ENCODE assay signal across 8 cellular contexts in the genomic region with DNA sequence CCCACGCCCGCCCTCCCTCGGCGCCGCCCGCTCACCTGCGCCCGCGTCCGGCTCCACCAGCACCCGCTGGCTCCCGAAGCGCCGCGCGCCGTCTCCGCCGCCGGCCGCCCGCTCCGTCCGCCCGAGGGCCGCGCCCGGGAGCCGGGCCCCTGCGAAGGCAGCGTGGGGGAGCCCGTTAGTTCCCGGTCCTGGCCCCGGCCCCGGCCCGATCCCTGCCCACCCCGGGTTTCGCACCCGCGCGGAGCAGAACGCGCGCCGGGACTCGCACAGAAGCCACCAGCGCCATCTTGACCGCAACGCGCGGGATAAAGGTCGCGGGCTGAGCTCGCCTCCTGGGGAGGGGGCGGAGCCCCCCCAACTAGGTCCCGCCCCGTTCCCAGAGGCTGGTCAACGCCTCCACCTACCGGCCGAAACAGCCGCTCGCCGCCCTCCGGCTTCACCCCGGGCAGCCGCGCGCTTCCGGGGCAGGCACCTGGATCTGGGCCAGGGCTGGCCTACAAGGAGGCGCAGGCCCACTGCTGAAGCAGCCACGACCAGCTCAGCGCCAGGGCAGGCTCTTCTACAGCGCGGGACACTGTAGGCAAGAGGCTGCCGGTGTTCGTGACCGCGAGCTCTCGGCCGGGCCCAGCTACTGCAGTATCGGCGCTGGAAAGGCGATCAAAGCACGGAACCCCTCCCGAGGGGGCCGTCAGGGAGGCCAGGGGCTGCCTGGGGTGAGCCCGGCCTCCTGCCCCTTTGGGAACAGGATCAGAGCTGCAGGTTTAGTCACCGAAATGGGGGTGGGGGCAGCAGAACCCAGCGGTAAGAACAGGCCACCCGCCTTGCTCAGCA. TPM values are rescaled to one million over a fixed set of nuclear protein-coding genes. Genes with fewer than 3 reads are reported as not detected.
DNase-seq lines count a peak whose midpoint lies in the region; ATAC-seq and TF ChIP-seq lines count a peak whose summit lies in the region.

A gene with protein sequence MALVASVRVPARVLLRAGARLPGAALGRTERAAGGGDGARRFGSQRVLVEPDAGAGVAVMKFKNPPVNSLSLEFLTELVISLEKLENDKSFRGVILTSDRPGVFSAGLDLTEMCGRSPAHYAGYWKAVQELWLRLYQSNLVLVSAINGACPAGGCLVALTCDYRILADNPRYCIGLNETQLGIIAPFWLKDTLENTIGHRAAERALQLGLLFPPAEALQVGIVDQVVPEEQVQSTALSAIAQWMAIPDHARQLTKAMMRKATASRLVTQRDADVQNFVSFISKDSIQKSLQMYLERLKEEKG (minus strand): TSS at position 307 of the 831 bp plus-strand sequence. CDS start 21 bp downstream, at position 286.

- ATAC-seq in GM19043 (IDR thresholded peaks at IDR 0.05; ENCODE audit: low read depth, unreplicated experiment): peak; percentile 89
- peak; percentile 63 for ATAC-seq in HG03378 (IDR thresholded peaks at IDR 0.05; ENCODE audit: unreplicated experiment)
- ATAC-seq in left lobe of liver: peak; percentile 92

- H3K4me3 Mint-ChIP-seq in activated CD4-positive, alpha-beta T cell treated with anti-CD3 and anti-CD28 coated beads, Interleukin-2, amount 10 ng/mL, durations not matched to agents 7 days and 5 days: peak within 1 kb of the TSS; percentile 92

- H3K4me3 ChIP-seq in BE2C (ENCODE audit: low read depth, low read length): peak within 1 kb of the TSS; percentile 72

- H3K9me3 ChIP-seq in BE2C: no peaks in the 10 kb centered on the region

- peaks cover 10% of the 10 kb centered on the region for H3K4me1 Mint-ChIP-seq in activated CD4-positive, alpha-beta T cell treated with anti-CD3 and anti-CD28 coated beads, Interleukin-2, amount 10 ng/mL, durations not matched to agents 7 days and 5 days

- peak; percentile 99 for DNase-seq in BE2C
- peak; percentile 84 to 96 for DNase-seq in NCI-H524 (lab: John Stamatoyannopoulos, UW)
- DNase-seq in activated CD4-positive, alpha-beta T cell treated with anti-CD3 and anti-CD28 coated beads, Interleukin-2, amount 10 ng/mL, durations not matched to agents 7 days and 5 days: peak; percentile 83
- DNase-seq in dedifferentiated amniotic fluid mesenchymal stem cell (ENCODE audit: extremely low spot score): peak; percentile 86
- peak; percentile 98 for DNase-seq in left lobe of liver (ENCODE audit: low spot score)
- peak; percentile 61 for DNase-seq in stimulated activated CD4-positive, alpha-beta T cell treated with anti-CD3 and anti-CD28 coated beads, Interleukin-2, amount 100 ng/mL, for 4 hours (ENCODE audit: low read depth)

- peak within 1 kb of the TSS; percentile 93 for H3K27ac Mint-ChIP-seq in activated CD4-positive, alpha-beta T cell treated with anti-CD3 and anti-CD28 coated beads, Interleukin-2, amount 10 ng/mL, durations not matched to agents 7 days and 5 days

- POLR2A ChIA-PET in activated CD4-positive, alpha-beta T cell treated with anti-CD3 and anti-CD28 coated beads, Interleukin-2, amount 10 ng/mL, durations not matched to agents 7 days and 5 days (lab: Charles Lee): interaction anchor here (0.5 to 1.6 kb wide), 4 partner anchors 11 to 547 kb away, joined by 3 read pairs; partner anchors contain the start of gene TRAF7

- TF ChIP-seq CTCF in BE2C (IDR thresholded peaks at IDR 0.05; ENCODE audit: low read depth, low read length): peak; percentile 60

- H3K36me3 Mint-ChIP-seq in activated CD4-positive, alpha-beta T cell treated with anti-CD3 and anti-CD28 coated beads, Interleukin-2, amount 10 ng/mL, durations not matched to agents 7 days and 5 days (ENCODE audit: low read depth): peaks cover 24% of the 10 kb centered on the region

- peaks cover 3% of the 10 kb centered on the region; the same call in 1 of the 2 replicates for H3K4me1 ChIP-seq in BE2C

- no peaks in the 10 kb centered on the region for H3K27me3 Mint-ChIP-seq in activated CD4-positive, alpha-beta T cell treated with anti-CD3 and anti-CD28 coated beads, Interleukin-2, amount 10 ng/mL, durations not matched to agents 7 days and 5 days

- H3K27me3 ChIP-seq in BE2C: no peaks in the 10 kb centered on the region

- CTCF ChIA-PET in activated CD4-positive, alpha-beta T cell treated with anti-CD3 and anti-CD28 coated beads, Interleukin-2, amount 10 ng/mL, durations not matched to agents 7 days and 5 days (lab: Charles Lee): interaction anchor here (0.7 to 2.2 kb wide), 11 partner anchors 9 to 57 kb away, joined by 3 to 6 read pairs (median 4); partner anchors contain the start of genes DNASE1L2 and PGP

- no peaks in the 10 kb centered on the region for H3K9me3 Mint-ChIP-seq in activated CD4-positive, alpha-beta T cell treated with anti-CD3 and anti-CD28 coated beads, Interleukin-2, amount 10 ng/mL, durations not matched to agents 7 days and 5 days

- peaks cover 62% of the 10 kb centered on the region for H3K36me3 ChIP-seq in BE2C

RNA-seq across cellular contexts. Expression of the gene that starts here (rescaled TPM):
- polyA plus RNA-seq in BE2C (2012; ENCODE audit: insufficient read depth, insufficient read length, low read depth): 89.8 TPM
- 10 to 100 TPM; 30.8 to 42.5 TPM for total RNA-seq in activated CD4-positive, alpha-beta T cell treated with anti-CD3 and anti-CD28 coated beads, Interleukin-2, amount 10 ng/mL, durations not matched to agents 7 days and 5 days
- total RNA-seq in left lobe of liver: 171 TPM

Comparison
In these comparisons a context has a peak if more than half of its experiments do, and no peak if none do; other contexts are left out.
1. Peak in every context shown above with its lines: DNase-seq, ATAC-seq and H3K4me3 ChIP-seq.